Comparison of ENCODE assay signal across 10 cellular contexts in genomic region chr16:2158262-2158638, GRCh38. TPM values are rescaled to one million over a fixed set of nuclear protein-coding genes. Genes with fewer than 3 reads are reported as not detected.
DNase-seq lines count a peak whose midpoint lies in the region; ATAC-seq, FAIRE-seq and TF ChIP-seq lines count a peak whose summit lies in the region.
"Had no signal": no experiment of that assay in that cellular context is flagged by ENCODE, and none has a peak within 500 bp of the region (broad histone marks: within the 10 kb centered on the region; RNA-seq: fewer than 3 reads in every experiment).

No MANE protein-coding gene starts in this region.

- WGBS in liver = 29% methylated on average over 15 of the region's 15 CpGs

- H3K9ac ChIP-seq in astrocyte (ENCODE audit: low read length) (peak overlapping the region; percentile 93), liver (ENCODE audit: low read depth in 1 of 2, low read length in 2 of 2) (no peak overlapping the region), stomach smooth muscle (ENCODE audit: low read length in 2 of 2) (peak overlapping the region; percentile 75 to 82)

- intact Hi-C loops in naive thymus-derived CD4-positive, alpha-beta T cell (cut with micrococcal nuclease) = loop anchor here (5.0 to 10.0 kb wide), 10 partner anchors 49 to 851 kb away; partner anchors contain the start of genes NUBP2 (in 2 of the 2), SPSB3 (in 2 of the 2), CCNF (in 1 of the 2) and E4F1 (in 1 of the 2)

- H3K27me3 ChIP-seq in astrocyte (ENCODE audit: insufficient read depth, low read length) = no peaks in the 10 kb centered on the region
- no peaks in the 10 kb centered on the region for H3K27me3 ChIP-seq in liver (ENCODE audit: control insufficient read depth in 4 of 4, insufficient read depth in 4 of 4, low read length in 3 of 4)
- H3K27me3 ChIP-seq in stomach smooth muscle (ENCODE audit: control insufficient read depth in 1 of 2, insufficient read depth in 2 of 2, low read length in 2 of 2) = no peaks in the 10 kb centered on the region
- H3K27me3 ChIP-seq in naive thymus-derived CD4-positive, alpha-beta T cell (ENCODE audit: control insufficient read depth in 2 of 2, insufficient read depth in 2 of 2, low read length in 2 of 2) = no peaks in the 10 kb centered on the region
- H3K27me3 ChIP-seq: gastrocnemius medialis had no signal

- POLR2A ChIA-PET in naive thymus-derived CD4-positive, alpha-beta T cell (lab: Charles Lee) = no interaction called here

- no peak overlapping the region for H3K27ac ChIP-seq in astrocyte (ENCODE audit: low read depth, low read length)
- H3K27ac ChIP-seq in liver (ENCODE audit: low read depth in 1 of 2, low read length in 2 of 2) = peak overlapping the region; percentile 59 to 82
- H3K27ac ChIP-seq in stomach smooth muscle (ENCODE audit: low read length) = peak overlapping the region; percentile 98
- H3K27ac ChIP-seq in naive thymus-derived CD4-positive, alpha-beta T cell (ENCODE audit: low read depth, low read length) = no peak overlapping the region

- peaks cover 89% of the 10 kb centered on the region for H4K20me1 ChIP-seq in astrocyte (ENCODE audit: insufficient read depth, low read length)

- DNase-seq in HFF-Myc (ENCODE audit: extremely low read depth, low read depth) (no peak), astrocyte (ENCODE audit: low read depth) (no peak)
- DNase-seq in naive thymus-derived CD4-positive, alpha-beta T cell = no peak
- DNase-seq: gastrocnemius medialis had no signal

- H2AFZ ChIP-seq in astrocyte (ENCODE audit: low read depth, low read length) = no peak overlapping the region

- peaks cover 18% of the 10 kb centered on the region for H3K4me1 Mint-ChIP-seq in astrocyte (ENCODE audit: low read depth, unreplicated experiment)
- peaks cover 20 to 47% (median 36%) of the 10 kb centered on the region in 7 donors for H3K4me1 Mint-ChIP-seq in naive thymus-derived CD4-positive, alpha-beta T cell

- H3K27me3 Mint-ChIP-seq in astrocyte (ENCODE audit: low read depth, unreplicated experiment) = no peaks in the 10 kb centered on the region
- no peaks in the 10 kb centered on the region for H3K27me3 Mint-ChIP-seq in naive thymus-derived CD4-positive, alpha-beta T cell

- no peak for FAIRE-seq in astrocyte (lab: Jason Lieb, UNC)

- peak overlapping the region; percentile 92 for H3K4me2 ChIP-seq in astrocyte (ENCODE audit: low read length)

- H3K4me3 ChIP-seq in HFF-Myc (replicated peaks; ENCODE audit: low read depth, low read length) (0 out of 2 replicates have a peak overlapping the region, but pooled peaks have one; percentile 7), astrocyte (ENCODE audit: insufficient read depth, low read depth, low read length) (no peak overlapping the region), liver (ENCODE audit: low read depth in 1 of 3, low read length in 3 of 3) (peak overlapping the region; percentile 13 to 78 (median 41)), stomach smooth muscle (ENCODE audit: low read length in 2 of 2) (peak overlapping the region in 1 of 2 donors; percentile 70)
- no peak overlapping the region for H3K4me3 ChIP-seq in naive thymus-derived CD4-positive, alpha-beta T cell (ENCODE audit: low read length)
- H3K4me3 ChIP-seq: gastrocnemius medialis had no signal

- CTCF ChIA-PET in naive thymus-derived CD4-positive, alpha-beta T cell (lab: Charles Lee) = interaction anchor here (1.2 kb wide), 1 partner anchor 18 kb away, joined by 3 read pairs; no protein-coding TSS in a partner anchor

- ATAC-seq in naive thymus-derived CD4-positive, alpha-beta T cell = no peak
- no peak for ATAC-seq in GM19452 (IDR thresholded peaks at IDR 0.05; ENCODE audit: unreplicated experiment)
- ATAC-seq in HG03139 (IDR thresholded peaks at IDR 0.05; ENCODE audit: unreplicated experiment) = no peak
- ATAC-seq: gastrocnemius medialis had no signal

- no peaks in the 10 kb centered on the region for H3K9me3 ChIP-seq in astrocyte (ENCODE audit: insufficient read depth, low read depth, low read length)
- H3K9me3 ChIP-seq in liver (ENCODE audit: control insufficient read depth in 4 of 4, low read length in 3 of 4) = no peaks in the 10 kb centered on the region
- H3K9me3 ChIP-seq in stomach smooth muscle (ENCODE audit: control insufficient read depth in 2 of 2, low read length in 2 of 2) = no peaks in the 10 kb centered on the region
- H3K9me3 ChIP-seq in naive thymus-derived CD4-positive, alpha-beta T cell (ENCODE audit: control insufficient read depth in 2 of 3, low read length in 3 of 3) = no peaks in the 10 kb centered on the region
- H3K9me3 ChIP-seq: gastrocnemius medialis had no signal

- TF ChIP-seq RAD21 in liver (IDR thresholded peaks at IDR 0.05) = no peak

- peak overlapping the region; percentile 18 for H3K27ac Mint-ChIP-seq in astrocyte (ENCODE audit: unreplicated experiment)
- H3K27ac Mint-ChIP-seq in naive thymus-derived CD4-positive, alpha-beta T cell = no peak overlapping the region
- H3K27ac Mint-ChIP-seq: T-helper 1 cell treated with Interleukin-12 subunit alpha and Interleukin-12 subunit beta and Interleukin-4 antibody, amounts not matched to agents 30 μg/mL and 1 μg/mL, for 36 hours had no signal

- H3K36me3 Mint-ChIP-seq in astrocyte (ENCODE audit: low read depth, unreplicated experiment) = peaks cover 8% of the 10 kb centered on the region
- H3K36me3 Mint-ChIP-seq in naive thymus-derived CD4-positive, alpha-beta T cell = peaks cover 0 to 21% (median 0%) of the 10 kb centered on the region in 5 donors

- H3K36me3 ChIP-seq in astrocyte (ENCODE audit: insufficient read depth, low read length) = peaks cover 7% of the 10 kb centered on the region
- H3K36me3 ChIP-seq in liver (ENCODE audit: control insufficient read depth in 4 of 4, insufficient read depth in 3 of 4, low read depth in 1 of 4, low read length in 3 of 4) = no peaks in the 10 kb centered on the region
- H3K36me3 ChIP-seq in stomach smooth muscle (ENCODE audit: control insufficient read depth in 2 of 2, insufficient read depth in 2 of 2, low read length in 2 of 2) = peaks cover 0 to under 1% of the 10 kb centered on the region in 2 donors
- H3K36me3 ChIP-seq in naive thymus-derived CD4-positive, alpha-beta T cell (ENCODE audit: control insufficient read depth in 2 of 3, insufficient read depth in 3 of 3, low read length in 3 of 3) = no peaks in the 10 kb centered on the region
- H3K36me3 ChIP-seq: gastrocnemius medialis had no signal

- H3K9me3 Mint-ChIP-seq in astrocyte (ENCODE audit: unreplicated experiment) = no peaks in the 10 kb centered on the region
- H3K9me3 Mint-ChIP-seq in naive thymus-derived CD4-positive, alpha-beta T cell = no peaks in the 10 kb centered on the region
- H3K9me3 Mint-ChIP-seq: T-helper 1 cell treated with Interleukin-12 subunit alpha and Interleukin-12 subunit beta and Interleukin-4 antibody, amounts not matched to agents 30 μg/mL and 1 μg/mL, for 36 hours had no signal

- H3K4me3 Mint-ChIP-seq in astrocyte (ENCODE audit: unreplicated experiment) = no peak overlapping the region
- H3K4me3 Mint-ChIP-seq in naive thymus-derived CD4-positive, alpha-beta T cell = peak overlapping the region in 1 of 10 donors; percentile 99

- H3K4me1 ChIP-seq in astrocyte (ENCODE audit: insufficient read depth, low read length) (peaks cover 56% of the 10 kb centered on the region), liver (ENCODE audit: control insufficient read depth in 4 of 4, insufficient read depth in 4 of 4, low read length in 3 of 4) (peaks cover 35 to 84% (median 62%) of the 10 kb centered on the region in 4 donors), stomach smooth muscle (ENCODE audit: control insufficient read depth, insufficient read depth, low read length) (peaks cover 75% of the 10 kb centered on the region)
- H3K4me1 ChIP-seq in naive thymus-derived CD4-positive, alpha-beta T cell (ENCODE audit: control insufficient read depth in 2 of 2, insufficient read depth in 2 of 2, low read length in 2 of 2) = peaks cover 10 to 33% of the 10 kb centered on the region in 2 donors

- peaks cover 92% of the 10 kb centered on the region for H3K79me2 ChIP-seq in astrocyte (ENCODE audit: insufficient read depth, low read length)

- no peak for TF ChIP-seq CTCF in HFF-Myc (IDR thresholded peaks at IDR 0.05; ENCODE audit: low read depth, low read length, missing control alignments)
- TF ChIP-seq CTCF in astrocyte (IDR thresholded peaks at IDR 0.05; ENCODE audit: insufficient read depth, low read depth, low read length) = no peak
- no peak for TF ChIP-seq CTCF in liver (IDR thresholded peaks at IDR 0.05; ENCODE audit: low read depth, low read length, missing input control)

TF ChIP-seq in liver, 16 proteins besides CTCF, POLR2A, EP300 and RAD21 (continues in another document):
- no peak for TF ChIP-seq RXRA (IDR thresholded peaks at IDR 0.05)

RNA-seq across cellular contexts. Expression of gene TRAF7, which starts 2.7 kb away (rescaled TPM):
- total RNA-seq in astrocyte (92.1 and 93.1 TPM in 2 replicates), liver (10 to 100 TPM; 33.2 to 34.8 TPM)
- polyA plus RNA-seq in liver = 10 to 100 TPM; 14.7 to 36.6 TPM
- 10 to 100 TPM; 30.0 to 58.3 (median 36.7) TPM for total RNA-seq in naive thymus-derived CD4-positive, alpha-beta T cell
- 1 to 10 TPM; 4.8 to 6.8 TPM for polyA plus RNA-seq in naive thymus-derived CD4-positive, alpha-beta T cell

RNA-seq across cellular contexts. Expression of gene RAB26, which starts 9.8 kb away (rescaled TPM):
- 1.2 and 1.4 TPM in 2 replicates for total RNA-seq in astrocyte
- 1 to 10 TPM; 1.9 to 3.9 TPM for total RNA-seq in liver
- polyA plus RNA-seq in liver = 1 to 10 TPM; 2.6 to 3.4 TPM
- under 1 TPM in 1 of 5 experiments, not detected in 4; 0.86 TPM for total RNA-seq in naive thymus-derived CD4-positive, alpha-beta T cell
- under 1 TPM; 0.29 to 0.66 TPM for polyA plus RNA-seq in naive thymus-derived CD4-positive, alpha-beta T cell
- total RNA-seq: mesenteric fat pad had no signal

RNA-seq across cellular contexts. Expression of gene PKD1, which starts 22.6 kb away (rescaled TPM):
- total RNA-seq in astrocyte = 112 and 128 TPM in 2 replicates
- total RNA-seq in liver = 10 to 100 TPM; 30.6 to 58.4 TPM
- 10 to 100 TPM in 1 of 2 donors, 1 to 10 TPM in 1; 8.0 to 20.6 TPM for polyA plus RNA-seq in liver
- 100 to 1,000 TPM in 2 of 5 experiments, 10 to 100 TPM in 3; 82.8 to 153 (median 98.3) TPM for total RNA-seq in naive thymus-derived CD4-positive, alpha-beta T cell
- polyA plus RNA-seq in naive thymus-derived CD4-positive, alpha-beta T cell = 1 to 10 TPM; 4.9 to 9.8 TPM

RNA-seq across cellular contexts. Expression of gene CASKIN1, which starts 38.2 kb away (rescaled TPM):
- total RNA-seq in astrocyte (0.66 and 1.3 TPM in 2 replicates), liver (under 1 TPM; under 0.01 to 0.09 TPM)
- polyA plus RNA-seq in liver = under 1 TPM in 1 of 2 donors, not detected in 1; 0.17 TPM
- under 1 TPM in 1 of 5 experiments, not detected in 4; 0.19 TPM for total RNA-seq in naive thymus-derived CD4-positive, alpha-beta T cell
- not detected for polyA plus RNA-seq in naive thymus-derived CD4-positive, alpha-beta T cell

RNA-seq across cellular contexts. Expression of gene MLST8, which starts 47.0 kb away (rescaled TPM):
- total RNA-seq in astrocyte (32.6 and 34.7 TPM in 2 replicates), liver (10 to 100 TPM; 11.1 to 14.4 TPM)
- polyA plus RNA-seq in liver = 10 to 100 TPM; 26.0 to 26.7 TPM
- total RNA-seq in naive thymus-derived CD4-positive, alpha-beta T cell = 10 to 100 TPM; 25.1 to 41.2 (median 35.5) TPM
- 10 to 100 TPM; 20.7 to 36.4 TPM for polyA plus RNA-seq in naive thymus-derived CD4-positive, alpha-beta T cell

Comparison
In these comparisons a context has a peak if more than half of its experiments do, and no peak if none do; other contexts are left out.
1. H3K4me3 ChIP-seq: peak in HFF-Myc (single experiment) and liver (3 of 3); none in astrocyte (single experiment) and naive thymus-derived CD4-positive, alpha-beta T cell (single experiment).
2. H3K27ac ChIP-seq: peak in liver (2 of 2) and stomach smooth muscle (single experiment); none in astrocyte (single experiment) and naive thymus-derived CD4-positive, alpha-beta T cell (single experiment).
3. H3K9ac ChIP-seq: peak in astrocyte (single experiment) and stomach smooth muscle (2 of 2); none in liver (0 of 2).